11 cellular contexts compared by ENCODE assay signal in genomic region chr3:44468572-44469520, GRCh38. TPM values are rescaled to one million over a fixed set of nuclear protein-coding genes. Genes with fewer than 3 reads are reported as not detected.
DNase-seq lines count a peak whose midpoint lies in the region; ATAC-seq, FAIRE-seq and TF ChIP-seq lines count a peak whose summit lies in the region.
"Had no signal": no experiment of that assay in that cellular context is flagged by ENCODE, and none has a peak within 500 bp of the region (broad histone marks: within the 10 kb centered on the region; RNA-seq: fewer than 3 reads in every experiment).

No MANE protein-coding gene starts in this region.

- H2AFZ ChIP-seq in H1 (ENCODE audit: low read length), result no peak overlapping the region

- no peak for TF ChIP-seq POLR2A in H1 (IDR thresholded peaks at IDR 0.05; ENCODE audit: control extremely low read depth in 1 of 2, low read depth in 2 of 2, low read length in 2 of 2)

- H3K4me1 ChIP-seq in H1 (replicated peaks in 1 of 4; ENCODE audit: control insufficient read depth in 3 of 4, insufficient read depth in 4 of 4, low read length in 3 of 4), result peaks cover 3 to 9% (median 6%) of the 10 kb centered on the region in 4 experiments; a peak in 4 of 7 replicates

- peaks cover 0 to 15% (median 5%) of the 10 kb centered on the region in 4 experiments; a peak in 5 of 8 replicates for H3K36me3 ChIP-seq in H1 (ENCODE audit: control insufficient read depth in 2 of 4, insufficient read depth in 4 of 4, low read length in 3 of 4)

- H3K27ac ChIP-seq in H1 (ENCODE audit: low read depth, low read length), result peak overlapping the region; percentile 67; the same call in 1 of the 2 replicates

- no peak overlapping the region for H3K23ac ChIP-seq in H1 (ENCODE audit: insufficient read length)

- H2BK20ac ChIP-seq in H1 (ENCODE audit: low read length), result no peak overlapping the region

- no peak overlapping the region for H3K14ac ChIP-seq in H1 (ENCODE audit: insufficient read length)

- CTCF ChIA-PET in H1 (lab: Charles Lee; ENCODE audit: partially characterized antibody), result interaction anchor here (1.0 kb wide), 1 partner anchor 17 kb away, joined by 3 read pairs; no protein-coding TSS in a partner anchor

- H3K23me2 ChIP-seq in H1 (ENCODE audit: low read depth, low read length), result no peaks in the 10 kb centered on the region

- H2BK15ac ChIP-seq in H1 (ENCODE audit: low read length), result no peak overlapping the region

- H3K9ac ChIP-seq in H1 (replicated peaks in 1 of 4; ENCODE audit: extremely low read depth in 1 of 4, low read depth in 3 of 4, low read length in 3 of 4), result no peak overlapping the region

- peaks cover 2% of the 10 kb centered on the region for H3K79me1 ChIP-seq in H1 (ENCODE audit: low read depth, low read length)

- H3K4me2 ChIP-seq in H1 (ENCODE audit: insufficient read depth in 1 of 2, low read depth in 2 of 2, low read length in 2 of 2), result peak overlapping the region; percentile 27 to 35; a peak in 2 of 4 replicates

- H3K4me3 ChIP-seq in H1 (ENCODE audit: extremely low read depth in 1 of 4, insufficient read depth in 2 of 4, low read depth in 3 of 4, low read length in 4 of 4), result no peak overlapping the region

- POLR2A ChIA-PET in H1 (lab: Charles Lee; ENCODE audit: partially characterized antibody), result interaction anchor here (1.2 to 1.9 kb wide), 4 partner anchors 8 to 42 kb away, joined by 3 to 6 read pairs (median 4); no protein-coding TSS in a partner anchor

- H4K91ac ChIP-seq in H1 (replicated peaks; ENCODE audit: insufficient read length, low read length), result no peak overlapping the region

- H3K18ac ChIP-seq in H1 (ENCODE audit: extremely low read depth, low read length), result no peak overlapping the region

- no peak overlapping the region for H2BK120ac ChIP-seq in H1 (replicated peaks; ENCODE audit: low read depth, low read length)

- WGBS in H1 (ENCODE audit: extremely low coverage in 1 of 2, insufficient coverage in 1 of 2, insufficient read length in 1 of 2, insufficient replicate concordance in 2 of 2, low coverage in 1 of 2, low lambda C conversion rate in 2 of 2, missing lambda C conversion rate in 1 of 2), 2 experiments, result 41% methylated on average over 10 of the region's 10 CpGs; no CpG with 5 or more reads in 1 of the 2 experiments

- H3K9me3 ChIP-seq in H1 (ENCODE audit: insufficient read depth in 2 of 2, low read depth in 1 of 2, low read length in 1 of 2), result no peaks in the 10 kb centered on the region

- no peak for TF ChIP-seq RAD21 in H1 (IDR thresholded peaks at IDR 0.05 in 1 of 2, conservative IDR thresholded peaks at IDR 0.05 in 1 of 2; ENCODE audit: low read depth in 2 of 2, low read length in 2 of 2)

- no peak overlapping the region for H4K5ac ChIP-seq in H1 (ENCODE audit: insufficient read length, low read depth, low read length)

- ATAC-seq in GM21576 (IDR thresholded peaks at IDR 0.05; ENCODE audit: unreplicated experiment), result no peak
- ATAC-seq in GM18519 (IDR thresholded peaks at IDR 0.05; ENCODE audit: low FRiP score, unreplicated experiment), result no peak
- ATAC-seq: T-helper 17 cell had no signal

- TF ChIP-seq CTCF in H1 (IDR thresholded peaks at IDR 0.05; ENCODE audit: control extremely low read depth in 1 of 3, insufficient read depth in 1 of 3, low read depth in 1 of 3, low read length in 3 of 3), result no peak

- TF ChIP-seq EP300 in H1 (IDR thresholded peaks at IDR 0.05; ENCODE audit: borderline replicate concordance in 1 of 2, low read depth in 2 of 2, low read length in 2 of 2), result no peak

- no peak overlapping the region for H4K8ac ChIP-seq in H1 (ENCODE audit: extremely low read depth, insufficient read depth, low read length)

- no peak overlapping the region for H2BK12ac ChIP-seq in H1 (ENCODE audit: low read depth, low read length)

- H2AK5ac ChIP-seq in H1 (ENCODE audit: low read depth, low read length), result no peak overlapping the region

- peaks cover 0 to 46% of the 10 kb centered on the region in 2 experiments for H3K79me2 ChIP-seq in H1 (ENCODE audit: control insufficient read depth in 1 of 2, insufficient read depth in 2 of 2, low read length in 2 of 2)

- no peak overlapping the region for H3K56ac ChIP-seq in H1 (replicated peaks; ENCODE audit: insufficient read length, low read depth, low read length)

- peaks cover 0 to 2% of the 10 kb centered on the region in 2 experiments for H4K20me1 ChIP-seq in H1 (replicated peaks in 1 of 2; ENCODE audit: control insufficient read depth in 1 of 2, insufficient read depth in 2 of 2, low read length in 2 of 2)

- DNase-seq in ELF-1 (ENCODE audit: low read depth, low spot score) (peak; percentile 36), NCI-H82 treated with DMSO at 0.1 percent for 48 hours (lab: John Stamatoyannopoulos, UW; ENCODE audit: unreplicated experiment) (peak; percentile 0), H1 (ENCODE audit: low read depth in 1 of 2, low spot score in 2 of 2) (peak in 1 of 2 experiments; percentile 47), non-pigmented ciliary epithelial cell (ENCODE audit: low read depth) (peak; percentile 31)
- no peak for DNase-seq in stimulated activated naive CD4-positive, alpha-beta T cell (lab: John Stamatoyannopoulos, UW)
- no peak for DNase-seq in effector CD4-positive, alpha-beta T cell
- DNase-seq: central memory CD4-positive, alpha-beta T cell; NCI-H2081 treated with DMSO at 0.1 percent for 48 hours; T-helper 17 cell had no signal

- no peak for FAIRE-seq in H1 (lab: Jason Lieb, UNC)

- H2BK5ac ChIP-seq in H1 (ENCODE audit: low read depth, low read length), result no peak overlapping the region; the same call in 1 of the 2 replicates

- no peaks in the 10 kb centered on the region for H3K27me3 ChIP-seq in H1 (replicated peaks in 1 of 4; ENCODE audit: control insufficient read depth in 3 of 4, extremely low read depth in 1 of 4, insufficient read depth in 3 of 4, low read length in 3 of 4)

- no peak overlapping the region for H3K4ac ChIP-seq in H1 (replicated peaks; ENCODE audit: insufficient read length, low read depth, low read length)

TF ChIP-seq in H1, 55 proteins besides CTCF, POLR2A, EP300 and RAD21:
- TF ChIP-seq MAFK (IDR thresholded peaks at IDR 0.05; ENCODE audit: low read depth, low read length) (peak; percentile 78; the same call in 1 of the 2 replicates), TBP (IDR thresholded peaks at IDR 0.05; ENCODE audit: low read depth, low read length) (no peak), ATF2 (IDR thresholded peaks at IDR 0.05; ENCODE audit: low read length) (peak; percentile 82; the same call in 1 of the 2 replicates), BACH1 (IDR thresholded peaks at IDR 0.05; ENCODE audit: low read length) (peak; percentile 84)

RNA-seq across cellular contexts. Expression of gene ZNF445, which starts 8.6 kb away (rescaled TPM):
- 25.4 and 26.3 TPM in 2 replicates for total RNA-seq in H1 (2021; fragmentation: NEBNext Ultra II Directional; extraction: Animal tissue kit (Norgen Biotek cat#: 25700))
- polyA plus RNA-seq in H1 (2011; rRNA removed), result 3.3 and 3.8 TPM in 2 replicates
- 4.4 TPM for polyA plus RNA-seq in H1 (2011; cell fraction: cytosol; rRNA removed)
- polyA plus RNA-seq in H1 (2011; cell fraction: nucleus; rRNA removed), result 10.3 TPM
- polyA plus RNA-seq in H1 (2012, experiment 1 of 2), result 7.7 to 9.7 TPM (median 8.7 TPM) in 4 replicates
- 0.76 TPM for polyA plus RNA-seq in H1 (2012, experiment 2 of 2)
- polyA plus RNA-seq in H1 (2013, experiment 1 of 2), result 7.0 TPM
- polyA plus RNA-seq in H1 (2013, experiment 2 of 2), result 5.9 TPM
- 20.1 and 20.5 TPM in 2 replicates for polyA minus RNA-seq in H1 (2011; rRNA and poly(A)+ RNA removed)
- 7.9 TPM for polyA minus RNA-seq in H1 (2011; cell fraction: cytosol; rRNA and poly(A)+ RNA removed)
- polyA minus RNA-seq in H1 (2011; cell fraction: nucleus; rRNA and poly(A)+ RNA removed), result 13.7 TPM

Comparison
In these comparisons a context has a peak if more than half of its experiments do, and no peak if none do; other contexts are left out.
1. DNase-seq: peak in ELF-1 (single experiment), NCI-H82 treated with DMSO at 0.1 percent for 48 hours (single experiment) and non-pigmented ciliary epithelial cell (single experiment); none in stimulated activated naive CD4-positive, alpha-beta T cell (0 of 6) and effector CD4-positive, alpha-beta T cell (single experiment).